ENCODE assay signal across 30 cellular contexts in genomic region chr13:111897846-111898215, GRCh38.
"Had no signal": no experiment of that assay in that cellular context is flagged by ENCODE, and none has a peak within 500 bp of the region (broad histone marks: within the 10 kb centered on the region; RNA-seq: fewer than 3 reads in every experiment).

No MANE protein-coding gene starts in this region.

- H3K9me3 ChIP-seq: heart left ventricle, left lung, lower lobe of right lung, prostate gland, suprapubic skin, tibial artery had no signal

- H3K4me1 ChIP-seq: left lung, prostate gland, tibial artery had no signal

- H3K9me3 Mint-ChIP-seq: activated CD4-positive, alpha-beta memory T cell treated with anti-CD3 and anti-CD28 coated beads for 36 hours; immature natural killer cell had no signal

- H3K36me3 Mint-ChIP-seq: activated CD4-positive, alpha-beta memory T cell treated with anti-CD3 and anti-CD28 coated beads for 36 hours; immature natural killer cell; naive thymus-derived CD8-positive, alpha-beta T cell; T-cell had no signal

- H3K27ac Mint-ChIP-seq: activated CD4-positive, alpha-beta memory T cell treated with anti-CD3 and anti-CD28 coated beads for 36 hours; activated T-cell treated with anti-CD3 and anti-CD28 coated beads, Interleukin-2, amount 50 U/mL, for 72 hours; immature natural killer cell; naive thymus-derived CD8-positive, alpha-beta T cell; T-cell; T-helper 2 cell treated with Interferon-gamma antibody and Interleukin-4, amounts not matched to agents 5 μg/mL and 100 μg/mL, for 36 hours had no signal

- H3K36me3 ChIP-seq: brain microvascular endothelial cell, heart left ventricle, left lung, lower lobe of right lung, ovary, prostate gland, suprapubic skin, tibial artery had no signal

- H3K27me3 ChIP-seq: brain microvascular endothelial cell, ovary had no signal

- H3K4me1 Mint-ChIP-seq: immature natural killer cell; naive thymus-derived CD8-positive, alpha-beta T cell; T-cell had no signal

- FAIRE-seq: astrocyte had no signal

- H3K4me3 ChIP-seq: coronary artery, heart left ventricle, left lung, lower lobe of right lung, ovary, prostate gland, suprapubic skin, tibial artery had no signal

- H3K4me3 Mint-ChIP-seq: activated CD4-positive, alpha-beta memory T cell treated with anti-CD3 and anti-CD28 coated beads for 36 hours; activated T-cell treated with anti-CD3 and anti-CD28 coated beads, Interleukin-2, amount 50 U/mL, for 72 hours; immature natural killer cell; naive thymus-derived CD8-positive, alpha-beta T cell; T-cell; T-helper 2 cell treated with Interferon-gamma antibody and Interleukin-4, amounts not matched to agents 5 μg/mL and 100 μg/mL, for 36 hours had no signal

- H3K27ac ChIP-seq: brain microvascular endothelial cell, coronary artery, dorsolateral prefrontal cortex, heart left ventricle, left lung, lower lobe of right lung, ovary, prostate gland, suprapubic skin, tibial artery, VCaP had no signal

- ATAC-seq: activated T-cell treated with anti-CD3 and anti-CD28 coated beads, Interleukin-2, amount 50 U/mL, for 72 hours; esophagus mucosa; heart left ventricle; left lung; lower lobe of right lung; naive thymus-derived CD8-positive, alpha-beta T cell; T-cell had no signal

- DNase-seq: activated CD4-positive, alpha-beta memory T cell treated with anti-CD3 and anti-CD28 coated beads for 36 hours; activated CD4-positive, alpha-beta T cell treated with anti-CD3 and anti-CD28 coated beads for 48 hours; activated naive CD4-positive, alpha-beta T cell treated with anti-CD3 and anti-CD28 coated beads, Interleukin-2, amount 50 U/mL, for 16 hours; activated T-cell treated with anti-CD3 and anti-CD28 coated beads for 4 hours; activated T-cell treated with anti-CD3 and anti-CD28 coated beads, Interleukin-2, amount 50 U/mL, for 72 hours; amniotic stem cell; brain microvascular endothelial cell; foreskin fibroblast; heart left ventricle; hypothalamus; immature natural killer cell; left lung; lower lobe of right lung; mesenchymal stem cell; naive thymus-derived CD8-positive, alpha-beta T cell; ovary; retina; stimulated activated CD4-positive, alpha-beta T cell treated with anti-CD3 and anti-CD28 coated beads, Interleukin-15, amount 100 ng/mL, for 24 hours; stimulated activated CD4-positive, alpha-beta T cell treated with anti-CD3 and anti-CD28 coated beads, Interleukin-2, amount 100 ng/mL, for 24 hours; stimulated activated naive CD4-positive, alpha-beta T cell; T-cell had no signal
